Comparison of ENCODE assay signal across 9 cellular contexts in genomic region chr3:134299185-134299887, GRCh38. TPM values are rescaled to one million over a fixed set of nuclear protein-coding genes. Genes with fewer than 3 reads are reported as not detected.
DNase-seq lines count a peak whose midpoint lies in the region; ATAC-seq and TF ChIP-seq lines count a peak whose summit lies in the region.
"Had no signal": no experiment of that assay in that cellular context is flagged by ENCODE, and none has a peak within 500 bp of the region (broad histone marks: within the 10 kb centered on the region; RNA-seq: fewer than 3 reads in every experiment).

No MANE protein-coding gene starts in this region.

- peaks cover 8% of the 10 kb centered on the region for H3K36me3 Mint-ChIP-seq in natural killer cell treated with Interleukin-12 subunit alpha and Interleukin-12 subunit beta and Interleukin-15 and Interleukin-18, amount 100 ng/mL, for 72 hours
- H3K36me3 Mint-ChIP-seq in T-helper 2 cell treated with Interferon-gamma antibody and Interleukin-4, amounts not matched to agents 5 μg/mL and 100 μg/mL, for 36 hours (ENCODE audit: low read depth), result no peaks in the 10 kb centered on the region

- H3K36me3 ChIP-seq in vagina, result no peaks in the 10 kb centered on the region

- no peaks in the 10 kb centered on the region for H3K27me3 ChIP-seq in vagina

- ATAC-seq in Right ventricle myocardium superior (ENCODE audit: poor library complexity) (peak; percentile 66), GM18873 (IDR thresholded peaks at IDR 0.05; ENCODE audit: low FRiP score, unreplicated experiment) (no peak)
- ATAC-seq in natural killer cell treated with Interleukin-12 subunit alpha and Interleukin-12 subunit beta and Interleukin-15 and Interleukin-18, amount 100 ng/mL, for 72 hours, result no peak

- intact Hi-C loops in Right ventricle myocardium superior (cut with DNase I), result loop anchor here (5.0 kb wide), 1 partner anchor 87 kb away; no protein-coding TSS in a partner anchor
- intact Hi-C loops in cardiac septum (cut with DNase I), result loop anchor here (2.0 to 5.0 kb wide), 2 partner anchors 87 to 102 kb away; no protein-coding TSS in a partner anchor
- intact Hi-C loops in vagina (cut with DNase I), result no loop called here

- TF ChIP-seq POLR2A in vagina (IDR thresholded peaks at IDR 0.05), result no peak

- H3K4me1 Mint-ChIP-seq in natural killer cell treated with Interleukin-12 subunit alpha and Interleukin-12 subunit beta and Interleukin-15 and Interleukin-18, amount 100 ng/mL, for 72 hours (ENCODE audit: low read depth in 2 of 2), result peaks cover 0 to 3% of the 10 kb centered on the region in 2 donors
- no peaks in the 10 kb centered on the region for H3K4me1 Mint-ChIP-seq in T-helper 2 cell treated with Interferon-gamma antibody and Interleukin-4, amounts not matched to agents 5 μg/mL and 100 μg/mL, for 36 hours (ENCODE audit: low read depth)

- H3K4me3 ChIP-seq in vagina, result no peak overlapping the region

- no peaks in the 10 kb centered on the region for H3K9me3 ChIP-seq in vagina

- H3K4me3 Mint-ChIP-seq in natural killer cell treated with Interleukin-12 subunit alpha and Interleukin-12 subunit beta and Interleukin-15 and Interleukin-18, amount 100 ng/mL, for 72 hours, result no peak overlapping the region
- no peak overlapping the region for H3K4me3 Mint-ChIP-seq in T-helper 2 cell treated with Interferon-gamma antibody and Interleukin-4, amounts not matched to agents 5 μg/mL and 100 μg/mL, for 36 hours
- H3K4me3 Mint-ChIP-seq: activated T-cell treated with anti-CD3 and anti-CD28 coated beads, Interleukin-2, amount 50 U/mL, for 72 hours had no signal

- TF ChIP-seq CTCF in VCaP (conservative IDR thresholded peaks at IDR 0.05), result peak; percentile 55
- TF ChIP-seq CTCF in vagina (IDR thresholded peaks at IDR 0.05), result peak; percentile 7 to 52 (median 26)

- no peaks in the 10 kb centered on the region for H3K4me1 ChIP-seq in vagina

- H3K27ac ChIP-seq in VCaP, result peak overlapping the region; percentile 61
- H3K27ac ChIP-seq in vagina, result no peak overlapping the region

- peaks cover 29 to 35% of the 10 kb centered on the region in 2 donors for H3K27me3 Mint-ChIP-seq in natural killer cell treated with Interleukin-12 subunit alpha and Interleukin-12 subunit beta and Interleukin-15 and Interleukin-18, amount 100 ng/mL, for 72 hours
- H3K27me3 Mint-ChIP-seq in T-helper 2 cell treated with Interferon-gamma antibody and Interleukin-4, amounts not matched to agents 5 μg/mL and 100 μg/mL, for 36 hours (ENCODE audit: low read depth), result peaks cover 54% of the 10 kb centered on the region

- H3K9me3 Mint-ChIP-seq in natural killer cell treated with Interleukin-12 subunit alpha and Interleukin-12 subunit beta and Interleukin-15 and Interleukin-18, amount 100 ng/mL, for 72 hours, result no peaks in the 10 kb centered on the region
- peaks cover 6% of the 10 kb centered on the region for H3K9me3 Mint-ChIP-seq in T-helper 2 cell treated with Interferon-gamma antibody and Interleukin-4, amounts not matched to agents 5 μg/mL and 100 μg/mL, for 36 hours

- H3K27ac Mint-ChIP-seq in natural killer cell treated with Interleukin-12 subunit alpha and Interleukin-12 subunit beta and Interleukin-15 and Interleukin-18, amount 100 ng/mL, for 72 hours, result no peak overlapping the region
- no peak overlapping the region for H3K27ac Mint-ChIP-seq in T-helper 2 cell treated with Interferon-gamma antibody and Interleukin-4, amounts not matched to agents 5 μg/mL and 100 μg/mL, for 36 hours
- H3K27ac Mint-ChIP-seq: activated T-cell treated with anti-CD3 and anti-CD28 coated beads, Interleukin-2, amount 50 U/mL, for 72 hours had no signal

- DNase-seq in Right ventricle myocardium superior (no peak), cardiac septum (ENCODE audit: low spot score) (no peak), iris pigment epithelial cell (ENCODE audit: low read depth) (peak; percentile 56), vagina (ENCODE audit: extremely low spot score in 2 of 2) (no peak)
- no peak for DNase-seq in natural killer cell treated with Interleukin-12 subunit alpha and Interleukin-12 subunit beta and Interleukin-15 and Interleukin-18, amount 100 ng/mL, for 72 hours (ENCODE audit: low spot score)
- no peak for DNase-seq in T-helper 2 cell treated with Interferon-gamma antibody and Interleukin-4, amounts not matched to agents 5 μg/mL and 100 μg/mL, for 36 hours (ENCODE audit: low spot score)
- DNase-seq: activated T-cell treated with anti-CD3 and anti-CD28 coated beads, Interleukin-2, amount 50 U/mL, for 72 hours had no signal

RNA-seq across cellular contexts. Expression of gene RYK, which starts 48.7 kb away (rescaled TPM):
- total RNA-seq in Right ventricle myocardium superior (34.2 TPM), cardiac septum (44.2 TPM), vagina (102 TPM)
- 10 to 100 TPM; 20.6 to 20.8 TPM for total RNA-seq in natural killer cell treated with Interleukin-12 subunit alpha and Interleukin-12 subunit beta and Interleukin-15 and Interleukin-18, amount 100 ng/mL, for 72 hours
